ENCODE assay signal across 16 cellular contexts in the genomic region with DNA sequence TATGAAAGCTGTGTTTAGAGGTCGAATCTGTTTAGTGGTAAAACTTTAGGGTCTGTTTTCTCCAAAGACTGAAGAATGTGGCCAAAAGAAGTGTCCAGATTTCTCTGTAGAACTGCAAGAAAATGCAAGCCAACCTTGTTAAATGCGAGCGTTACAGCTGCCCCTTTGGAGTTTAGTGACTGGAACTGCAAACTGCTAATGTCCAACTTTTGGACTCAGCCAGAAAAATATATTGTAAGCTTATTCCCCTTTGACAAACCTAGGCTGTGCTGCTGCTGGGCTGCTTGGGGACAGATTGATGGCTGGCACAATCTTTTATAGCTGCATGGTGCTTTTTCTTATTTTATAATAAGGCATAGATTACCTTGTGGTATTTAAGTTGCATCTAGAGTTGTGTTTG. TPM values are rescaled to one million over a fixed set of nuclear protein-coding genes. Genes with fewer than 3 reads are reported as not detected.
A peak's percentile ranks its signal among the peaks of the same experiment; 100 is the strongest.
DNase-seq lines count a peak whose midpoint lies in the region; ATAC-seq and TF ChIP-seq lines count a peak whose summit lies in the region.
"Had no signal": no experiment of that assay in that cellular context is flagged by ENCODE, and none has a peak within 500 bp of the region (broad histone marks: within the 10 kb centered on the region; RNA-seq: fewer than 3 reads in every experiment).

No MANE protein-coding gene starts in this region.

- H3K9me3 ChIP-seq in subcutaneous abdominal adipose tissue (ENCODE audit: control insufficient read depth in 5 of 5, low read length in 5 of 5): no peaks in the 10 kb centered on the region
- H3K9me3 ChIP-seq: SJCRH30, thoracic aorta had no signal

- H3K4ac ChIP-seq in mesendoderm (ENCODE audit: low read depth, low read length): peak overlapping the region; percentile 70

- H4K8ac ChIP-seq in mesendoderm (ENCODE audit: low read depth, low read length): no peak overlapping the region

- H3K36me3 Mint-ChIP-seq in stimulated activated effector memory CD8-positive, alpha-beta T cell treated with anti-CD3 and anti-CD28 coated beads, Interleukin-12 subunit alpha, Interleukin-12 subunit beta, amount 100 ng/mL, for 72 hours: no peaks in the 10 kb centered on the region

- H3K4me3 Mint-ChIP-seq in stimulated activated effector memory CD8-positive, alpha-beta T cell treated with anti-CD3 and anti-CD28 coated beads, Interleukin-12 subunit alpha, Interleukin-12 subunit beta, amount 100 ng/mL, for 72 hours: no peak overlapping the region
- H3K4me3 Mint-ChIP-seq: natural killer cell had no signal

- H3K27me3 ChIP-seq in KMS-11 (ENCODE audit: insufficient read depth, low read depth): no peaks in the 10 kb centered on the region
- H3K27me3 ChIP-seq in mesendoderm (ENCODE audit: insufficient read depth, low read length, poor library complexity): no peaks in the 10 kb centered on the region
- H3K27me3 ChIP-seq in subcutaneous abdominal adipose tissue (ENCODE audit: control insufficient read depth in 5 of 5, insufficient read depth in 4 of 5, low read length in 5 of 5): no peaks in the 10 kb centered on the region
- H3K27me3 ChIP-seq: SJCRH30 had no signal

- peak overlapping the region; percentile 11 for H3K56ac ChIP-seq in mesendoderm (ENCODE audit: low read length)

- no peak overlapping the region for H2BK15ac ChIP-seq in mesendoderm (replicated peaks; ENCODE audit: low read depth)

- no peak for ATAC-seq in GM21528 (IDR thresholded peaks at IDR 0.05; ENCODE audit: low FRiP score, unreplicated experiment)
- ATAC-seq in GM18870 (IDR thresholded peaks at IDR 0.05; ENCODE audit: unreplicated experiment): no peak
- no peak for ATAC-seq in stimulated activated effector memory CD8-positive, alpha-beta T cell treated with anti-CD3 and anti-CD28 coated beads, Interleukin-12 subunit alpha, Interleukin-12 subunit beta, amount 100 ng/mL, for 72 hours
- ATAC-seq: natural killer cell had no signal

- H2AK5ac ChIP-seq in mesendoderm (ENCODE audit: low read length): peak overlapping the region; percentile 16

- no peak for TF ChIP-seq CTCF in KMS-11 (conservative IDR thresholded peaks at IDR 0.05; ENCODE audit: low read depth, low read length)
- TF ChIP-seq CTCF in cardiac fibroblast (IDR thresholded peaks at IDR 0.05; ENCODE audit: low read depth, low read length): no peak

- H2BK120ac ChIP-seq in mesendoderm (ENCODE audit: low read depth, low read length): no peak overlapping the region

- peaks cover 60% of the 10 kb centered on the region for H3K4me1 ChIP-seq in KMS-11 (ENCODE audit: low read depth, poor library complexity, severe bottlenecking)
- H3K4me1 ChIP-seq in mesendoderm (ENCODE audit: control insufficient read depth, low read depth, low read length): peaks cover 24% of the 10 kb centered on the region
- peaks cover 10 to 71% (median 63%) of the 10 kb centered on the region in 5 donors for H3K4me1 ChIP-seq in subcutaneous abdominal adipose tissue (ENCODE audit: control insufficient read depth in 5 of 5, insufficient read depth in 5 of 5, low read length in 5 of 5)

- no peaks in the 10 kb centered on the region for H3K4me1 Mint-ChIP-seq in stimulated activated effector memory CD8-positive, alpha-beta T cell treated with anti-CD3 and anti-CD28 coated beads, Interleukin-12 subunit alpha, Interleukin-12 subunit beta, amount 100 ng/mL, for 72 hours

- peak overlapping the region; percentile 78 for H3K18ac ChIP-seq in mesendoderm (ENCODE audit: low read length)

- no peak overlapping the region for H4K5ac ChIP-seq in mesendoderm (ENCODE audit: low read length)

- no peaks in the 10 kb centered on the region for H3K9me3 Mint-ChIP-seq in stimulated activated effector memory CD8-positive, alpha-beta T cell treated with anti-CD3 and anti-CD28 coated beads, Interleukin-12 subunit alpha, Interleukin-12 subunit beta, amount 100 ng/mL, for 72 hours
- H3K9me3 Mint-ChIP-seq: natural killer cell had no signal

- peaks cover 21% of the 10 kb centered on the region for H4K20me1 ChIP-seq in KMS-11 (ENCODE audit: insufficient read depth)

- WGBS in mesendoderm (ENCODE audit: extremely low coverage, insufficient coverage, low lambda C conversion rate): no CpG with 5 or more reads among the region's 3 CpGs

- H2BK5ac ChIP-seq in mesendoderm (ENCODE audit: low read length): peak overlapping the region; percentile 25

- no peaks in the 10 kb centered on the region for H3K79me1 ChIP-seq in mesendoderm (ENCODE audit: low read length)

- H3K9ac ChIP-seq in KMS-11: peak overlapping the region; percentile 94; the same call in 1 of the 2 replicates
- peak overlapping the region; percentile 64 for H3K9ac ChIP-seq in mesendoderm (ENCODE audit: low read length)
- peak overlapping the region in 1 of 5 donors; percentile 78 for H3K9ac ChIP-seq in subcutaneous abdominal adipose tissue (ENCODE audit: low read length in 5 of 5)

- peak overlapping the region; percentile 59 for H3K4me2 ChIP-seq in KMS-11
- peak overlapping the region; percentile 34 for H3K4me2 ChIP-seq in mesendoderm (ENCODE audit: low read length)

- DNase-seq in cardiac fibroblast (ENCODE audit: low read depth in 2 of 2) (no peak), mesendoderm (no peak), kidney glomerular epithelial cell (lab: John Stamatoyannopoulos, UW) (no peak)
- no peak for DNase-seq in stimulated activated effector memory CD8-positive, alpha-beta T cell treated with anti-CD3 and anti-CD28 coated beads, Interleukin-12 subunit alpha, Interleukin-12 subunit beta, amount 100 ng/mL, for 72 hours (ENCODE audit: low spot score in 2 of 2)
- DNase-seq: activated CD4-positive, alpha-beta T cell treated with anti-CD3 and anti-CD28 coated beads for 4 hours; activated effector memory CD4-positive, alpha-beta T cell treated with anti-CD3 and anti-CD28 coated beads, Interleukin-2, amount 50 U/mL, for 16 hours; hypothalamus; KG1; natural killer cell; NCI-H226; SJCRH30 had no signal

- no peak overlapping the region for H2AFZ ChIP-seq in KMS-11 (ENCODE audit: low read depth)

- no peaks in the 10 kb centered on the region for H3K36me3 ChIP-seq in KMS-11 (ENCODE audit: insufficient read depth)
- H3K36me3 ChIP-seq in mesendoderm (ENCODE audit: control insufficient read depth, insufficient read depth, low read length): no peaks in the 10 kb centered on the region
- H3K36me3 ChIP-seq in subcutaneous abdominal adipose tissue (ENCODE audit: control insufficient read depth in 5 of 5, insufficient read depth in 5 of 5, low read length in 5 of 5): no peaks in the 10 kb centered on the region
- H3K36me3 ChIP-seq: thoracic aorta had no signal

- H3K79me2 ChIP-seq in KMS-11 (ENCODE audit: insufficient read depth, low read depth): peaks cover 81% of the 10 kb centered on the region
- peaks cover 51% of the 10 kb centered on the region for H3K79me2 ChIP-seq in mesendoderm (ENCODE audit: control insufficient read depth, insufficient read depth, low read length)

- no peak overlapping the region for H3K27ac Mint-ChIP-seq in stimulated activated effector memory CD8-positive, alpha-beta T cell treated with anti-CD3 and anti-CD28 coated beads, Interleukin-12 subunit alpha, Interleukin-12 subunit beta, amount 100 ng/mL, for 72 hours
- H3K27ac Mint-ChIP-seq: natural killer cell had no signal

- H3K27ac ChIP-seq in KMS-11 (peak overlapping the region; percentile 18; the same call in 1 of the 2 replicates), mesendoderm (ENCODE audit: low read depth, low read length) (no peak overlapping the region), subcutaneous abdominal adipose tissue (ENCODE audit: low read depth, low read length) (peak overlapping the region; percentile 86)
- H3K27ac ChIP-seq: SJCRH30, thoracic aorta had no signal

- no peak overlapping the region for H3K4me3 ChIP-seq in KMS-11 (IDR thresholded peaks at IDR 0.05; ENCODE audit: insufficient read depth, low read depth, low read length)
- peak overlapping the region; percentile 2 to 62 for H3K4me3 ChIP-seq in cardiac fibroblast (replicated peaks in 1 of 2; ENCODE audit: low read depth in 2 of 2, low read length in 2 of 2)
- no peak overlapping the region for H3K4me3 ChIP-seq in mesendoderm (ENCODE audit: low read length)
- H3K4me3 ChIP-seq in subcutaneous abdominal adipose tissue (ENCODE audit: low read depth in 1 of 5, low read length in 5 of 5): peak overlapping the region in 4 of 5 donors; percentile 28 to 90 (median 64)

- H3K23ac ChIP-seq in mesendoderm (ENCODE audit: low read length): no peak overlapping the region

RNA-seq across cellular contexts. Expression of a gene that starts 3.9 kb away (rescaled TPM):
- polyA plus RNA-seq in mesendoderm (2013, experiment 1 of 2): 57.5 TPM
- 58.2 TPM for polyA plus RNA-seq in mesendoderm (2013, experiment 2 of 2)

Comparison
In these comparisons a context has a peak if more than half of its experiments do, and no peak if none do; other contexts are left out.
1. H3K4me3 ChIP-seq: peak in cardiac fibroblast (2 of 2) and subcutaneous abdominal adipose tissue (4 of 5); none in KMS-11 (single experiment) and mesendoderm (single experiment).